ENCODE assay signal across 26 cellular contexts in the genomic region with DNA sequence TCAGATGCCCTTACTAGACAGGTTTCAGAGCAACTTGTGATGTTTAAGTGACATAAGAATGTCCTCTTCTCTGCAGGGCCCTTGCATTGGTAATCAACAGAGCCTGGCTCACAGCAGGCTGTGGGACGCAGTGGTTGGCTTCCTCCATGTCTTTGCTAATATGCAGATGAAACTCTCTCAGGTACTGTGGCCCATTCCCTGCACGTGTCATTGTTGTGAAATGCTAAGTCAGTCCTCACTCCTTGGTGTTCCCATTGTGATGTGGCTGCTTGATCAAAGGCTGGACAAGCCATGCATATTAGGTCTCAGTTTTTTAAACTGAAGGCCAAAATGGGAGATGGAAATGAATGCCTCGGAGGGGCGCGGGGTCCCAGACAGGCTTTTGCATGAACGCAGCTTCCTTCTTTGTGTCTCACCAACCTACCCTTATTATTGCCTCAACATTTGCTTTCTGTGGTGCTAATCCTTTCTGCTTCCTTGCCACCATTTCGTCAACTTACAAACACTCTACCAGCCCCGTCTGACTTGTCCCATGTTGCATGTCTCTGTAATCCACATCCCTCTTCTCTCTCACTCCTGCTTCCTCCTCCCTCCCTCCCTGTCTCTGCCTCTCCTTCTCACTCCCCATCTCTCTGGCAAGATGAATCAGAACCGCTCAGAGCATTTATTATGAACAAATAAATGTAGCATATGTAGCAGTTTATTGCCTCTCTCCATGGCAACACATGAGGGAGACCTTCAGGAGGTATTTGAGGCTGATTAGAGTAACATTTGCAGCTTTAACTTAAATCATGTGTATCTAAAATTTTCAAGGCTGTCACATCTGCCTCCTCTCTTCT.
DNase-seq lines count a peak whose midpoint lies in the region; ATAC-seq and TF ChIP-seq lines count a peak whose summit lies in the region.
"Had no signal": no experiment of that assay in that cellular context is flagged by ENCODE, and none has a peak within 500 bp of the region (broad histone marks: within the 10 kb centered on the region; RNA-seq: fewer than 3 reads in every experiment).

No MANE protein-coding gene starts in this region.

- intact Hi-C loops in Calu3 (cut with micrococcal nuclease; ENCODE audit: unreplicated experiment): no loop called here

- peak; percentile 77 for DNase-seq in GM23338 (ENCODE audit: low spot score)
- peak; percentile 55 for DNase-seq in WTC11 (ENCODE audit: low spot score)
- DNase-seq in iPS DF 6.9 (ENCODE audit: low read depth, low spot score): peak; percentile 58
- no peak for DNase-seq in neuronal stem cell (ENCODE audit: low spot score)
- no peak for DNase-seq in Calu3
- DNase-seq in immature natural killer cell: no peak
- no peak for DNase-seq in NCI-H2029 (lab: John Stamatoyannopoulos, UW)
- DNase-seq: activated effector memory CD4-positive, alpha-beta T cell treated with anti-CD3 and anti-CD28 coated beads, Interleukin-2, amount 50 U/mL, for 16 hours; activated naive CD8-positive, alpha-beta T cell treated with anti-CD3 and anti-CD28 coated beads for 36 hours; activated T-cell treated with anti-CD3 and anti-CD28 coated beads for 4 hours; caudate nucleus; DMS79 treated with DMSO at 0.1 percent for 48 hours; IMR-90; mammary epithelial cell; NCI-H1105 treated with DMSO at 0.1 percent for 48 hours; NCI-H2081 treated with DMSO at 0.1 percent for 48 hours; NCI-H446 treated with DMSO at 0.1 percent for 48 hours; stimulated activated CD4-positive, alpha-beta T cell treated with anti-CD3 and anti-CD28 coated beads, Interleukin-4, amount 100 ng/mL, for 24 hours; T-helper 17 cell; upper lobe of left lung had no signal

- H3K4me3 ChIP-seq in GM23338: no peak overlapping the region
- no peak overlapping the region for H3K4me3 ChIP-seq in iPS DF 6.9 (ENCODE audit: low read length)
- peak overlapping the region in 1 of 2 donors; percentile 15 for H3K4me3 ChIP-seq in neuronal stem cell (ENCODE audit: low read length in 2 of 2)
- H3K4me3 ChIP-seq: esophagus muscularis mucosa, upper lobe of left lung had no signal

- no peaks in the 10 kb centered on the region for H3K36me3 ChIP-seq in GM23338 (ENCODE audit: insufficient read depth)
- H3K36me3 ChIP-seq in iPS DF 6.9 (ENCODE audit: control insufficient read depth, insufficient read depth, low read length): no peaks in the 10 kb centered on the region
- H3K36me3 ChIP-seq in neuronal stem cell (replicated peaks in 1 of 2; ENCODE audit: control insufficient read depth in 2 of 2, insufficient read depth in 2 of 2, low read length in 2 of 2): no peaks in the 10 kb centered on the region
- H3K36me3 ChIP-seq: esophagus muscularis mucosa, upper lobe of left lung had no signal

- H3K27ac ChIP-seq in GM23338 (ENCODE audit: low read depth) (no peak overlapping the region; the same call in 1 of the 2 replicates), iPS DF 6.9 (ENCODE audit: low read length) (no peak overlapping the region), neuronal stem cell (replicated peaks; ENCODE audit: low read length) (no peak overlapping the region)
- H3K27ac ChIP-seq: esophagus muscularis mucosa, upper lobe of left lung had no signal

- POLR2A ChIA-PET in WTC11 (lab: Charles Lee): interaction anchor here (0.6 kb wide), 1 partner anchor 447 kb away, joined by 4 read pairs; no protein-coding TSS in a partner anchor

- no peak overlapping the region for H3K9ac ChIP-seq in neuronal stem cell (ENCODE audit: low read depth, low read length, poor library complexity)

- H3K9me3 Mint-ChIP-seq in GM23338: no peaks in the 10 kb centered on the region
- H3K9me3 Mint-ChIP-seq in WTC11: peaks cover 14% of the 10 kb centered on the region
- H3K9me3 Mint-ChIP-seq in Calu3 (ENCODE audit: low read depth, unreplicated experiment): no peaks in the 10 kb centered on the region
- no peaks in the 10 kb centered on the region for H3K9me3 Mint-ChIP-seq in immature natural killer cell
- H3K9me3 Mint-ChIP-seq: activated naive CD8-positive, alpha-beta T cell treated with anti-CD3 and anti-CD28 coated beads for 36 hours; stimulated activated effector memory CD8-positive, alpha-beta T cell treated with anti-CD3 and anti-CD28 coated beads, Interleukin-12 subunit alpha, Interleukin-12 subunit beta, amount 100 ng/mL, for 72 hours had no signal

- no peaks in the 10 kb centered on the region for H3K79me1 ChIP-seq in neuronal stem cell (ENCODE audit: low read depth, low read length)

- no peak overlapping the region for H3K4ac ChIP-seq in neuronal stem cell (ENCODE audit: low read length)

- no peak overlapping the region for H4K8ac ChIP-seq in neuronal stem cell (ENCODE audit: low read depth, low read length)

- peaks cover 18% of the 10 kb centered on the region for H3K9me2 ChIP-seq in GM23338 (ENCODE audit: insufficient read depth)

- no peaks in the 10 kb centered on the region for H3K79me2 ChIP-seq in GM23338 (replicated peaks; ENCODE audit: insufficient read depth)

- BruUV-seq in Calu3 (replicated peaks; lab: Mats Ljungman, UMichigan): no TSS peak

- H2BK15ac ChIP-seq in neuronal stem cell (ENCODE audit: low read length): no peak overlapping the region

- H2BK12ac ChIP-seq in neuronal stem cell (ENCODE audit: low read length): no peak overlapping the region

- WGBS in iPS DF 6.9 (ENCODE audit: insufficient coverage, insufficient read length): no CpG with 5 or more reads among the region's 9 CpGs
- WGBS in neuronal stem cell (ENCODE audit: extremely low coverage in 2 of 2, insufficient read length in 2 of 2, insufficient replicate concordance in 1 of 2), 2 donors: no CpG with 5 or more reads among the region's 9 CpGs

- peaks cover 6% of the 10 kb centered on the region for H3K27me3 Mint-ChIP-seq in GM23338 (ENCODE audit: insufficient read depth, low read depth, poor library complexity)
- H3K27me3 Mint-ChIP-seq in WTC11 (ENCODE audit: low read depth): peaks cover 30% of the 10 kb centered on the region
- no peaks in the 10 kb centered on the region for H3K27me3 Mint-ChIP-seq in Calu3 (ENCODE audit: unreplicated experiment)
- peaks cover 0 to 9% (median 7%) of the 10 kb centered on the region in 3 donors for H3K27me3 Mint-ChIP-seq in immature natural killer cell (ENCODE audit: low read depth in 3 of 3)
- H3K27me3 Mint-ChIP-seq: activated naive CD8-positive, alpha-beta T cell treated with anti-CD3 and anti-CD28 coated beads for 36 hours had no signal

- no peaks in the 10 kb centered on the region for H3K36me3 Mint-ChIP-seq in GM23338 (ENCODE audit: low read depth)
- H3K36me3 Mint-ChIP-seq in WTC11: peaks cover 4% of the 10 kb centered on the region; the same call in 1 of the 2 replicates
- no peaks in the 10 kb centered on the region for H3K36me3 Mint-ChIP-seq in Calu3 (ENCODE audit: insufficient read depth, unreplicated experiment)
- H3K36me3 Mint-ChIP-seq in immature natural killer cell: no peaks in the 10 kb centered on the region
- H3K36me3 Mint-ChIP-seq: activated naive CD8-positive, alpha-beta T cell treated with anti-CD3 and anti-CD28 coated beads for 36 hours; CD14-positive monocyte; stimulated activated effector memory CD8-positive, alpha-beta T cell treated with anti-CD3 and anti-CD28 coated beads, Interleukin-12 subunit alpha, Interleukin-12 subunit beta, amount 100 ng/mL, for 72 hours had no signal

- no peak overlapping the region for H3K18ac ChIP-seq in neuronal stem cell (ENCODE audit: low read length)

- H3K27ac Mint-ChIP-seq in GM23338 (peak overlapping the region; percentile 42), WTC11 (peak overlapping the region; percentile 39), Calu3 (ENCODE audit: unreplicated experiment) (no peak overlapping the region), immature natural killer cell (no peak overlapping the region)
- H3K27ac Mint-ChIP-seq: activated naive CD8-positive, alpha-beta T cell treated with anti-CD3 and anti-CD28 coated beads for 36 hours; CD14-positive monocyte; stimulated activated effector memory CD8-positive, alpha-beta T cell treated with anti-CD3 and anti-CD28 coated beads, Interleukin-12 subunit alpha, Interleukin-12 subunit beta, amount 100 ng/mL, for 72 hours; T-helper 17 cell had no signal

- H2AFZ ChIP-seq in GM23338 (peak overlapping the region; percentile 64), neuronal stem cell (ENCODE audit: low read length) (peak overlapping the region; percentile 77)

- no peak overlapping the region for H3K14ac ChIP-seq in neuronal stem cell (ENCODE audit: low read length)

- peak overlapping the region; percentile 37 for H3K4me3 Mint-ChIP-seq in GM23338
- H3K4me3 Mint-ChIP-seq in WTC11: peak overlapping the region; percentile 37
- H3K4me3 Mint-ChIP-seq in Calu3 (ENCODE audit: low read depth, unreplicated experiment): no peak overlapping the region
- H3K4me3 Mint-ChIP-seq in immature natural killer cell: no peak overlapping the region
- H3K4me3 Mint-ChIP-seq: activated naive CD8-positive, alpha-beta T cell treated with anti-CD3 and anti-CD28 coated beads for 36 hours; CD14-positive monocyte; stimulated activated effector memory CD8-positive, alpha-beta T cell treated with anti-CD3 and anti-CD28 coated beads, Interleukin-12 subunit alpha, Interleukin-12 subunit beta, amount 100 ng/mL, for 72 hours; T-helper 17 cell had no signal

- H3K27me3 ChIP-seq in GM23338 (ENCODE audit: insufficient read depth) (no peaks in the 10 kb centered on the region), iPS DF 6.9 (ENCODE audit: control insufficient read depth, insufficient read depth, low read length) (no peaks in the 10 kb centered on the region), neuronal stem cell (ENCODE audit: control insufficient read depth in 3 of 3, insufficient read depth in 3 of 3, low read depth in 1 of 3, low read length in 3 of 3) (no peaks in the 10 kb centered on the region)
- H3K27me3 ChIP-seq: esophagus muscularis mucosa, upper lobe of left lung had no signal

- H2BK5ac ChIP-seq in neuronal stem cell (ENCODE audit: low read length): no peak overlapping the region

- H4K91ac ChIP-seq in neuronal stem cell (ENCODE audit: low read depth, low read length, poor library complexity): no peak overlapping the region

- H3K4me1 Mint-ChIP-seq in GM23338: peaks cover 27% of the 10 kb centered on the region
- peaks cover 22% of the 10 kb centered on the region for H3K4me1 Mint-ChIP-seq in WTC11
- H3K4me1 Mint-ChIP-seq in Calu3 (ENCODE audit: low read depth, unreplicated experiment): no peaks in the 10 kb centered on the region
- H3K4me1 Mint-ChIP-seq in immature natural killer cell: peaks cover 0 to 2% of the 10 kb centered on the region in 2 donors
- H3K4me1 Mint-ChIP-seq: activated naive CD8-positive, alpha-beta T cell treated with anti-CD3 and anti-CD28 coated beads for 36 hours; CD14-positive monocyte; stimulated activated effector memory CD8-positive, alpha-beta T cell treated with anti-CD3 and anti-CD28 coated beads, Interleukin-12 subunit alpha, Interleukin-12 subunit beta, amount 100 ng/mL, for 72 hours; T-helper 17 cell had no signal

- H3K4me2 ChIP-seq in GM23338: 0 out of 2 replicates have a peak overlapping the region, but pooled peaks have one; percentile 34
- H3K4me2 ChIP-seq in neuronal stem cell (ENCODE audit: insufficient read depth, low read length, poor library complexity, severe bottlenecking): no peak overlapping the region

- no peak overlapping the region for H2BK120ac ChIP-seq in neuronal stem cell (ENCODE audit: low read depth, low read length)

- CTCF ChIA-PET in WTC11 (lab: Charles Lee): interaction anchor here (0.7 to 1.0 kb wide), 2 partner anchors 10 to 97 kb away, joined by 3 to 4 read pairs; no protein-coding TSS in a partner anchor
- CTCF ChIA-PET in Calu3 (lab: Charles Lee): no interaction called here

- H2AK5ac ChIP-seq in neuronal stem cell (ENCODE audit: low read depth, low read length): no peak overlapping the region

- H3K9me3 ChIP-seq in iPS DF 6.9 (ENCODE audit: control insufficient read depth, insufficient read depth, low read length): no peaks in the 10 kb centered on the region
- no peaks in the 10 kb centered on the region for H3K9me3 ChIP-seq in neuronal stem cell (replicated peaks in 1 of 2; ENCODE audit: control insufficient read depth in 2 of 2, insufficient read depth in 1 of 2, low read depth in 1 of 2, low read length in 2 of 2)
- H3K9me3 ChIP-seq: esophagus muscularis mucosa, upper lobe of left lung had no signal

- ATAC-seq in GM23338 (peak; percentile 98), WTC11 (peak; percentile 93), HG03175 (IDR thresholded peaks at IDR 0.05; ENCODE audit: unreplicated experiment) (no peak)
- ATAC-seq: sciatic nerve; SK-N-SH treated with all-trans-retinoic acid at 6 μM for 48 hours; stimulated activated effector memory CD8-positive, alpha-beta T cell treated with anti-CD3 and anti-CD28 coated beads, Interleukin-12 subunit alpha, Interleukin-12 subunit beta, amount 100 ng/mL, for 72 hours; T-helper 17 cell had no signal

- TF ChIP-seq CTCF in GM23338 (conservative IDR thresholded peaks at IDR 0.05; ENCODE audit: low read depth in 2 of 2): no peak
- TF ChIP-seq CTCF in WTC11 (IDR thresholded peaks at IDR 0.05): no peak
- no peak for TF ChIP-seq CTCF in Calu3 (IDR thresholded peaks at IDR 0.05; ENCODE audit: unreplicated experiment)

- H3K4me1 ChIP-seq in GM23338 (ENCODE audit: insufficient read depth) (peaks cover 14% of the 10 kb centered on the region), iPS DF 6.9 (ENCODE audit: control insufficient read depth, insufficient read depth, low read length) (peaks cover 6% of the 10 kb centered on the region; the same call in 1 of the 2 replicates), neuronal stem cell (ENCODE audit: control insufficient read depth in 2 of 2, insufficient read depth in 1 of 2, low read depth in 1 of 2, low read length in 2 of 2) (peaks cover 2 to 9% of the 10 kb centered on the region in 2 donors)
- H3K4me1 ChIP-seq: esophagus muscularis mucosa, upper lobe of left lung had no signal

- no peaks in the 10 kb centered on the region for H3F3A ChIP-seq in GM23338 (replicated peaks; ENCODE audit: low read depth)

- no peaks in the 10 kb centered on the region for H4K20me1 ChIP-seq in GM23338 (replicated peaks; ENCODE audit: insufficient read depth)

- H3K23ac ChIP-seq in neuronal stem cell (ENCODE audit: low read depth, low read length, poor library complexity): no peak overlapping the region

Comparison
In these comparisons a context has a peak if more than half of its experiments do, and no peak if none do; other contexts are left out.
1. DNase-seq: peak in GM23338 (single experiment), WTC11 (single experiment) and iPS DF 6.9 (single experiment); none in neuronal stem cell (single experiment), Calu3 (single experiment), immature natural killer cell (0 of 3) and NCI-H2029 (single experiment).
2. H3K27ac Mint-ChIP-seq: peak in GM23338 (single experiment) and WTC11 (single experiment); none in Calu3 (single experiment) and immature natural killer cell (0 of 6).
3. H3K4me3 Mint-ChIP-seq: peak in GM23338 (single experiment) and WTC11 (single experiment); none in Calu3 (single experiment) and immature natural killer cell (0 of 5).